ENCODE assay signal across 10 cellular contexts in genomic region chr19:4376991-4377781, GRCh38. TPM values are rescaled to one million over a fixed set of nuclear protein-coding genes. Genes with fewer than 3 reads are reported as not detected.
DNase-seq lines count a peak whose midpoint lies in the region; ATAC-seq and TF ChIP-seq lines count a peak whose summit lies in the region.
"Had no signal": no experiment of that assay in that cellular context is flagged by ENCODE, and none has a peak within 500 bp of the region (broad histone marks: within the 10 kb centered on the region; RNA-seq: fewer than 3 reads in every experiment).

No MANE protein-coding gene starts in this region.

- H3K4me3 Mint-ChIP-seq in activated T-cell treated with anti-CD3 and anti-CD28 coated beads, Interleukin-2, amount 50 U/mL, for 72 hours: no peak overlapping the region
- H3K4me3 Mint-ChIP-seq in activated T-cell treated with anti-CD3 and anti-CD28 coated beads, Interleukin-2, amount 50 U/mL, for 4 hours: no peak overlapping the region
- H3K4me3 Mint-ChIP-seq in activated CD4-positive, alpha-beta memory T cell treated with anti-CD3 and anti-CD28 coated beads for 36 hours: no peak overlapping the region

- no peak for DNase-seq in activated T-cell treated with anti-CD3 and anti-CD28 coated beads, Interleukin-2, amount 50 U/mL, for 72 hours
- DNase-seq in activated T-cell treated with anti-CD3 and anti-CD28 coated beads, Interleukin-2, amount 50 U/mL, for 4 hours: no peak
- DNase-seq in activated CD4-positive, alpha-beta memory T cell treated with anti-CD3 and anti-CD28 coated beads for 36 hours: no peak
- DNase-seq in kidney tubule cell (ENCODE audit: low spot score) (peak; percentile 85), thoracic aorta (ENCODE audit: low spot score) (no peak), COLO829 (ENCODE audit: low spot score) (no peak), midbrain (lab: John Stamatoyannopoulos, UW) (no peak)
- no peak for DNase-seq in activated CD4-positive, CD25-positive, alpha-beta regulatory T cell treated with anti-CD3 and anti-CD28 coated beads, Interleukin-2, amount 50 U/mL, for 72 hours
- DNase-seq: foreskin melanocyte, NCI-H1105 had no signal

- H3K27me3 ChIP-seq in thoracic aorta (replicated peaks; ENCODE audit: insufficient read depth): no peaks in the 10 kb centered on the region

- no peak for TF ChIP-seq CTCF in thoracic aorta (IDR thresholded peaks at IDR 0.05)

- H3K4me1 ChIP-seq in thoracic aorta (ENCODE audit: control insufficient read depth in 1 of 2, low read depth in 2 of 2): peaks cover 50 to 73% of the 10 kb centered on the region in 2 donors

- no peaks in the 10 kb centered on the region for H3K27me3 Mint-ChIP-seq in activated T-cell treated with anti-CD3 and anti-CD28 coated beads, Interleukin-2, amount 50 U/mL, for 72 hours (ENCODE audit: low read depth)
- no peaks in the 10 kb centered on the region for H3K27me3 Mint-ChIP-seq in activated T-cell treated with anti-CD3 and anti-CD28 coated beads, Interleukin-2, amount 50 U/mL, for 4 hours (ENCODE audit: low read depth)
- no peaks in the 10 kb centered on the region for H3K27me3 Mint-ChIP-seq in activated CD4-positive, alpha-beta memory T cell treated with anti-CD3 and anti-CD28 coated beads for 36 hours

- H3K4me3 ChIP-seq in thoracic aorta: no peak overlapping the region

- POLR2A ChIA-PET in activated CD4-positive, alpha-beta memory T cell treated with anti-CD3 and anti-CD28 coated beads for 36 hours (lab: Charles Lee): no interaction called here

- no peaks in the 10 kb centered on the region for H3K36me3 ChIP-seq in thoracic aorta

- H3K9me3 Mint-ChIP-seq in activated T-cell treated with anti-CD3 and anti-CD28 coated beads, Interleukin-2, amount 50 U/mL, for 72 hours: no peaks in the 10 kb centered on the region
- H3K9me3 Mint-ChIP-seq in activated T-cell treated with anti-CD3 and anti-CD28 coated beads, Interleukin-2, amount 50 U/mL, for 4 hours: no peaks in the 10 kb centered on the region
- no peaks in the 10 kb centered on the region for H3K9me3 Mint-ChIP-seq in activated CD4-positive, alpha-beta memory T cell treated with anti-CD3 and anti-CD28 coated beads for 36 hours

- intact Hi-C loops in activated CD4-positive, alpha-beta memory T cell treated with anti-CD3 and anti-CD28 coated beads for 36 hours (cut with micrococcal nuclease): no loop called here

- H3K27ac ChIP-seq in thoracic aorta: peak overlapping the region; percentile 95 to 96

- H3K4me1 Mint-ChIP-seq in activated T-cell treated with anti-CD3 and anti-CD28 coated beads, Interleukin-2, amount 50 U/mL, for 72 hours (ENCODE audit: low read depth): peaks cover 79% of the 10 kb centered on the region
- H3K4me1 Mint-ChIP-seq in activated T-cell treated with anti-CD3 and anti-CD28 coated beads, Interleukin-2, amount 50 U/mL, for 4 hours (ENCODE audit: low read depth): peaks cover 65% of the 10 kb centered on the region
- peaks cover 65% of the 10 kb centered on the region for H3K4me1 Mint-ChIP-seq in activated CD4-positive, alpha-beta memory T cell treated with anti-CD3 and anti-CD28 coated beads for 36 hours (ENCODE audit: low read depth)

- H3K36me3 Mint-ChIP-seq in activated T-cell treated with anti-CD3 and anti-CD28 coated beads, Interleukin-2, amount 50 U/mL, for 72 hours (ENCODE audit: insufficient read depth in 2 of 2): no peaks in the 10 kb centered on the region
- no peaks in the 10 kb centered on the region for H3K36me3 Mint-ChIP-seq in activated T-cell treated with anti-CD3 and anti-CD28 coated beads, Interleukin-2, amount 50 U/mL, for 4 hours (ENCODE audit: insufficient read depth)
- H3K36me3 Mint-ChIP-seq in activated CD4-positive, alpha-beta memory T cell treated with anti-CD3 and anti-CD28 coated beads for 36 hours: no peaks in the 10 kb centered on the region

- H3K9me3 ChIP-seq in thoracic aorta: no peaks in the 10 kb centered on the region

- CTCF ChIA-PET in activated CD4-positive, alpha-beta memory T cell treated with anti-CD3 and anti-CD28 coated beads for 36 hours (lab: Charles Lee): interaction anchor here (1.0 to 4.5 kb wide), 3 partner anchors 7 to 25 kb away, joined by 4 to 32 read pairs (median 7); partner anchors contain the start of genes CHAF1A and SH3GL1

- no peak for ATAC-seq in activated T-cell treated with anti-CD3 and anti-CD28 coated beads, Interleukin-2, amount 50 U/mL, for 72 hours (replicated peaks in 1 of 2)
- no peak for ATAC-seq in activated T-cell treated with anti-CD3 and anti-CD28 coated beads, Interleukin-2, amount 50 U/mL, for 4 hours
- no peak for ATAC-seq in thoracic aorta (ENCODE audit: insufficient number of reproducible peaks, low FRiP score, low read depth)

- peak overlapping the region; percentile 49 for H3K27ac Mint-ChIP-seq in activated T-cell treated with anti-CD3 and anti-CD28 coated beads, Interleukin-2, amount 50 U/mL, for 72 hours
- H3K27ac Mint-ChIP-seq in activated CD4-positive, alpha-beta memory T cell treated with anti-CD3 and anti-CD28 coated beads for 36 hours: peak overlapping the region; percentile 58

RNA-seq across cellular contexts. Expression of gene SH3GL1, which starts 23.2 kb away (rescaled TPM):
- total RNA-seq in activated T-cell treated with anti-CD3 and anti-CD28 coated beads, Interleukin-2, amount 50 U/mL, for 72 hours: 10 to 100 TPM; 40.6 TPM
- 10 to 100 TPM; 50.8 to 52.6 (median 52.2) TPM for total RNA-seq in activated T-cell treated with anti-CD3 and anti-CD28 coated beads, Interleukin-2, amount 50 U/mL, for 4 hours
- total RNA-seq in activated CD4-positive, alpha-beta memory T cell treated with anti-CD3 and anti-CD28 coated beads for 36 hours: 10 to 100 TPM; 38.1 to 42.0 TPM
- 10 to 100 TPM; 47.3 to 56.9 TPM for total RNA-seq in thoracic aorta

RNA-seq across cellular contexts. Expression of gene CHAF1A, which starts 25.3 kb away (rescaled TPM):
- 10 to 100 TPM; 74.0 to 79.7 TPM for total RNA-seq in activated T-cell treated with anti-CD3 and anti-CD28 coated beads, Interleukin-2, amount 50 U/mL, for 72 hours
- total RNA-seq in activated T-cell treated with anti-CD3 and anti-CD28 coated beads, Interleukin-2, amount 50 U/mL, for 4 hours: 10 to 100 TPM; 59.1 to 81.0 (median 64.3) TPM
- 10 to 100 TPM; 61.6 to 63.5 TPM for total RNA-seq in activated CD4-positive, alpha-beta memory T cell treated with anti-CD3 and anti-CD28 coated beads for 36 hours
- 1 to 10 TPM; 3.2 to 5.8 TPM for total RNA-seq in thoracic aorta

RNA-seq across cellular contexts. Expression of gene MPND, which starts 33.8 kb away (rescaled TPM):
- total RNA-seq in activated T-cell treated with anti-CD3 and anti-CD28 coated beads, Interleukin-2, amount 50 U/mL, for 72 hours: 10 to 100 TPM in 1 of 2 donors, 1 to 10 TPM in 1; 9.7 to 10.3 TPM
- total RNA-seq in activated T-cell treated with anti-CD3 and anti-CD28 coated beads, Interleukin-2, amount 50 U/mL, for 4 hours: 10 to 100 TPM; 16.0 to 18.6 (median 18.1) TPM
- 10 to 100 TPM; 19.6 to 22.6 TPM for total RNA-seq in activated CD4-positive, alpha-beta memory T cell treated with anti-CD3 and anti-CD28 coated beads for 36 hours
- 10 to 100 TPM in 1 of 2 donors, 1 to 10 TPM in 1; 5.8 to 10.8 TPM for total RNA-seq in thoracic aorta

RNA-seq across cellular contexts. Expression of gene STAP2, which starts 38.6 kb away (rescaled TPM):
- 10 to 100 TPM in 1 of 2 donors, 1 to 10 TPM in 1; 8.3 to 10.0 TPM for total RNA-seq in activated T-cell treated with anti-CD3 and anti-CD28 coated beads, Interleukin-2, amount 50 U/mL, for 72 hours
- 10 to 100 TPM; 11.1 to 13.2 (median 12.8) TPM for total RNA-seq in activated T-cell treated with anti-CD3 and anti-CD28 coated beads, Interleukin-2, amount 50 U/mL, for 4 hours
- 1 to 10 TPM; 9.1 to 9.4 TPM for total RNA-seq in activated CD4-positive, alpha-beta memory T cell treated with anti-CD3 and anti-CD28 coated beads for 36 hours
- total RNA-seq in thoracic aorta: not detected

Comparison
In these comparisons a context has a peak if more than half of its experiments do, and no peak if none do; other contexts are left out.
1. RNA of gene CHAF1A, which starts 25.3 kb away (total RNA-seq): 74.0 to 79.7 TPM in activated T-cell treated with anti-CD3 and anti-CD28 coated beads, Interleukin-2, amount 50 U/mL, for 72 hours, 59.1 to 81.0 TPM in activated T-cell treated with anti-CD3 and anti-CD28 coated beads, Interleukin-2, amount 50 U/mL, for 4 hours and 61.6 to 63.5 TPM in activated CD4-positive, alpha-beta memory T cell treated with anti-CD3 and anti-CD28 coated beads for 36 hours; 3.2 to 5.8 TPM in thoracic aorta; every median in the first group is over 4 times any median in the second.